ENCODE assay signal across 8 cellular contexts in genomic region chr18:48949606-48950535, GRCh38. TPM values are rescaled to one million over a fixed set of nuclear protein-coding genes. Genes with fewer than 3 reads are reported as not detected.
DNase-seq lines count a peak whose midpoint lies in the region; TF ChIP-seq lines count a peak whose summit lies in the region.

No MANE protein-coding gene starts in this region.

- H3K27ac Mint-ChIP-seq in activated T-helper 1 cell treated with anti-CD3 and anti-CD28 coated beads, Interleukin-12 subunit alpha, Interleukin-12 subunit beta, Interleukin-2, Interleukin-4 antibody, amounts not matched to agents 30 ng/mL and 10 ng/mL and 1 ng/mL, durations not matched to agents 14 hours and 24 hours and 36 hours = peak overlapping the region; percentile 93
- H3K27ac Mint-ChIP-seq in glutamatergic neuron (ENCODE audit: unreplicated experiment) = peak overlapping the region; percentile 78

- H3K4me1 Mint-ChIP-seq in activated T-helper 1 cell treated with anti-CD3 and anti-CD28 coated beads, Interleukin-12 subunit alpha, Interleukin-12 subunit beta, Interleukin-2, Interleukin-4 antibody, amounts not matched to agents 30 ng/mL and 10 ng/mL and 1 ng/mL, durations not matched to agents 14 hours and 24 hours and 36 hours (ENCODE audit: low read depth) = peaks cover 46% of the 10 kb centered on the region
- peaks cover 28% of the 10 kb centered on the region for H3K4me1 Mint-ChIP-seq in glutamatergic neuron (ENCODE audit: low read depth, unreplicated experiment)

- peak overlapping the region; percentile 99 for H3K4me3 Mint-ChIP-seq in activated T-helper 1 cell treated with anti-CD3 and anti-CD28 coated beads, Interleukin-12 subunit alpha, Interleukin-12 subunit beta, Interleukin-2, Interleukin-4 antibody, amounts not matched to agents 30 ng/mL and 10 ng/mL and 1 ng/mL, durations not matched to agents 14 hours and 24 hours and 36 hours
- H3K4me3 Mint-ChIP-seq in glutamatergic neuron (ENCODE audit: unreplicated experiment) = peak overlapping the region; percentile 95

- no peak for TF ChIP-seq CTCF in glutamatergic neuron (IDR thresholded peaks at IDR 0.05; ENCODE audit: partially characterized antibody, unreplicated experiment)

- DNase-seq in NCI-H82 (lab: John Stamatoyannopoulos, UW) (peak; percentile 72), NCI-H82 treated with DMSO at 0.1 percent for 48 hours (lab: John Stamatoyannopoulos, UW; ENCODE audit: unreplicated experiment) (no peak), NCI-H1092 (lab: John Stamatoyannopoulos, UW) (peak; percentile 34), glutamatergic neuron (peak; percentile 75), posterior vena cava (ENCODE audit: low spot score) (peak; percentile 84)
- peak; percentile 19 for DNase-seq in activated T-helper 1 cell treated with anti-CD3 and anti-CD28 coated beads, Interleukin-12 subunit alpha, Interleukin-12 subunit beta, Interleukin-2, Interleukin-4 antibody, amounts not matched to agents 30 ng/mL and 10 ng/mL and 1 ng/mL, durations not matched to agents 14 hours and 24 hours and 36 hours (ENCODE audit: low spot score)
- DNase-seq in effector CD8-positive, alpha-beta T cell (lab: John Stamatoyannopoulos, UW) = no peak
- no peak for DNase-seq in central memory CD4-positive, alpha-beta T cell

- intact Hi-C loops in activated T-helper 1 cell treated with anti-CD3 and anti-CD28 coated beads, Interleukin-12 subunit alpha, Interleukin-12 subunit beta, Interleukin-2, Interleukin-4 antibody, amounts not matched to agents 30 ng/mL and 10 ng/mL and 1 ng/mL, durations not matched to agents 14 hours and 24 hours and 36 hours (cut with micrococcal nuclease) = loop anchor here (1.0 to 10.0 kb wide), 7 partner anchors 9 to 1335 kb away; partner anchors contain the start of genes ACAA2, C18orf32, CXXC1 and MBD1
- intact Hi-C loops in posterior vena cava (cut with DNase I) = loop anchor here (5.0 to 10.0 kb wide), 7 partner anchors 88 to 275 kb away; no protein-coding TSS in a partner anchor

- H3K9me3 Mint-ChIP-seq in activated T-helper 1 cell treated with anti-CD3 and anti-CD28 coated beads, Interleukin-12 subunit alpha, Interleukin-12 subunit beta, Interleukin-2, Interleukin-4 antibody, amounts not matched to agents 30 ng/mL and 10 ng/mL and 1 ng/mL, durations not matched to agents 14 hours and 24 hours and 36 hours = no peaks in the 10 kb centered on the region
- peaks cover 16% of the 10 kb centered on the region for H3K9me3 Mint-ChIP-seq in glutamatergic neuron (ENCODE audit: unreplicated experiment)

- H3K36me3 Mint-ChIP-seq in activated T-helper 1 cell treated with anti-CD3 and anti-CD28 coated beads, Interleukin-12 subunit alpha, Interleukin-12 subunit beta, Interleukin-2, Interleukin-4 antibody, amounts not matched to agents 30 ng/mL and 10 ng/mL and 1 ng/mL, durations not matched to agents 14 hours and 24 hours and 36 hours (ENCODE audit: low read depth) = peaks cover 45% of the 10 kb centered on the region
- no peaks in the 10 kb centered on the region for H3K36me3 Mint-ChIP-seq in glutamatergic neuron (ENCODE audit: unreplicated experiment)

- peaks cover 9% of the 10 kb centered on the region for H3K27me3 Mint-ChIP-seq in activated T-helper 1 cell treated with anti-CD3 and anti-CD28 coated beads, Interleukin-12 subunit alpha, Interleukin-12 subunit beta, Interleukin-2, Interleukin-4 antibody, amounts not matched to agents 30 ng/mL and 10 ng/mL and 1 ng/mL, durations not matched to agents 14 hours and 24 hours and 36 hours (ENCODE audit: insufficient read depth)
- H3K27me3 Mint-ChIP-seq in glutamatergic neuron (ENCODE audit: unreplicated experiment) = peaks cover 10% of the 10 kb centered on the region

RNA-seq across cellular contexts. Expression of gene SMAD7, which starts 0.9 kb away (rescaled TPM):
- 26.7 and 26.8 TPM in 2 replicates for total RNA-seq in activated T-helper 1 cell treated with anti-CD3 and anti-CD28 coated beads, Interleukin-12 subunit alpha, Interleukin-12 subunit beta, Interleukin-2, Interleukin-4 antibody, amounts not matched to agents 30 ng/mL and 10 ng/mL and 1 ng/mL, durations not matched to agents 14 hours and 24 hours and 36 hours
- total RNA-seq in glutamatergic neuron (ENCODE audit: unreplicated experiment) (10.8 TPM), posterior vena cava (10 to 100 TPM; 34.7 to 36.8 TPM)

Comparison
In these comparisons a context has a peak if more than half of its experiments do, and no peak if none do; other contexts are left out.
1. DNase-seq: peak in NCI-H82 (single experiment), NCI-H1092 (single experiment), activated T-helper 1 cell treated with anti-CD3 and anti-CD28 coated beads, Interleukin-12 subunit alpha, Interleukin-12 subunit beta, Interleukin-2, Interleukin-4 antibody, amounts not matched to agents 30 ng/mL and 10 ng/mL and 1 ng/mL, durations not matched to agents 14 hours and 24 hours and 36 hours (single experiment), glutamatergic neuron (single experiment) and posterior vena cava (single experiment); none in NCI-H82 treated with DMSO at 0.1 percent for 48 hours (single experiment), effector CD8-positive, alpha-beta T cell (single experiment) and central memory CD4-positive, alpha-beta T cell (single experiment).